Comparison of ENCODE assay signal across 12 cellular contexts in genomic region chr1:58718435-58718834, GRCh38. TPM values are rescaled to one million over a fixed set of nuclear protein-coding genes. Genes with fewer than 3 reads are reported as not detected.
DNase-seq lines count a peak whose midpoint lies in the region; ATAC-seq and TF ChIP-seq lines count a peak whose summit lies in the region.
"Had no signal": no experiment of that assay in that cellular context is flagged by ENCODE, and none has a peak within 500 bp of the region (broad histone marks: within the 10 kb centered on the region; RNA-seq: fewer than 3 reads in every experiment).

No MANE protein-coding gene starts in this region.

- no peaks in the 10 kb centered on the region for H3K27me3 Mint-ChIP-seq in activated naive CD8-positive, alpha-beta T cell
- no peaks in the 10 kb centered on the region for H3K27me3 Mint-ChIP-seq in activated naive CD8-positive, alpha-beta T cell treated with anti-CD3 and anti-CD28 coated beads for 36 hours
- H3K27me3 Mint-ChIP-seq in stimulated activated memory B cell treated with anti-CD40 and anti-IgM and Interleukin-4, amounts not matched to agents 10 μg/mL and 1 μg/mL and 100 μg/mL, for 72 hours = peaks cover 17% of the 10 kb centered on the region

- DNase-seq in activated naive CD8-positive, alpha-beta T cell treated with anti-CD3 and anti-CD28 coated beads for 36 hours = no peak
- DNase-seq in fibroblast of villous mesenchyme (ENCODE audit: low read depth) = peak; percentile 26
- no peak for DNase-seq in transverse colon
- no peak for DNase-seq in iPS-NIHi7 (ENCODE audit: extremely low spot score)
- no peak for DNase-seq in omental fat pad (ENCODE audit: low spot score)
- DNase-seq: NCI-H1105, nucleus accumbens, PC-9, tibial artery had no signal

- no peaks in the 10 kb centered on the region for H3K36me3 ChIP-seq in transverse colon
- H3K36me3 ChIP-seq: tibial artery had no signal

- peak overlapping the region in 3 of 4 donors; percentile 19 to 64 (median 45) for H3K27ac ChIP-seq in transverse colon
- H3K27ac ChIP-seq: PC-9, tibial artery had no signal

- H3K4me3 Mint-ChIP-seq in activated naive CD8-positive, alpha-beta T cell = peak overlapping the region; percentile 50
- no peak overlapping the region for H3K4me3 Mint-ChIP-seq in activated naive CD8-positive, alpha-beta T cell treated with anti-CD3 and anti-CD28 coated beads for 36 hours
- no peak overlapping the region for H3K4me3 Mint-ChIP-seq in stimulated activated memory B cell treated with anti-CD40 and anti-IgM and Interleukin-4, amounts not matched to agents 10 μg/mL and 1 μg/mL and 100 μg/mL, for 72 hours

- TF ChIP-seq POLR2A in transverse colon (IDR thresholded peaks at IDR 0.05) = no peak

- TF ChIP-seq CTCF in fibroblast of villous mesenchyme (IDR thresholded peaks at IDR 0.05; ENCODE audit: insufficient read depth, low read depth, low read length) = no peak
- no peak for TF ChIP-seq CTCF in transverse colon (IDR thresholded peaks at IDR 0.05)
- TF ChIP-seq CTCF in omental fat pad (IDR thresholded peaks at IDR 0.05) = no peak

- no peaks in the 10 kb centered on the region for H3K9me3 ChIP-seq in transverse colon
- H3K9me3 ChIP-seq: tibial artery had no signal

- intact Hi-C loops in transverse colon (cut with DNase I; ENCODE audit: low total_unique reads) = no loop called here

- H3K9me3 Mint-ChIP-seq in activated naive CD8-positive, alpha-beta T cell (ENCODE audit: low read depth) = no peaks in the 10 kb centered on the region
- H3K9me3 Mint-ChIP-seq in activated naive CD8-positive, alpha-beta T cell treated with anti-CD3 and anti-CD28 coated beads for 36 hours = peaks cover 2% of the 10 kb centered on the region
- no peaks in the 10 kb centered on the region for H3K9me3 Mint-ChIP-seq in stimulated activated memory B cell treated with anti-CD40 and anti-IgM and Interleukin-4, amounts not matched to agents 10 μg/mL and 1 μg/mL and 100 μg/mL, for 72 hours

- no peaks in the 10 kb centered on the region for H3K27me3 ChIP-seq in transverse colon
- H3K27me3 ChIP-seq: tibial artery had no signal

- peaks cover 14% of the 10 kb centered on the region for H3K4me1 Mint-ChIP-seq in activated naive CD8-positive, alpha-beta T cell (ENCODE audit: low read depth)
- peaks cover 16% of the 10 kb centered on the region for H3K4me1 Mint-ChIP-seq in activated naive CD8-positive, alpha-beta T cell treated with anti-CD3 and anti-CD28 coated beads for 36 hours
- H3K4me1 Mint-ChIP-seq in stimulated activated memory B cell treated with anti-CD40 and anti-IgM and Interleukin-4, amounts not matched to agents 10 μg/mL and 1 μg/mL and 100 μg/mL, for 72 hours = no peaks in the 10 kb centered on the region

- H3K4me1 ChIP-seq in transverse colon = peaks cover 0 to 8% (median 3%) of the 10 kb centered on the region in 4 donors

- no peak overlapping the region for H3K27ac Mint-ChIP-seq in activated naive CD8-positive, alpha-beta T cell
- no peak overlapping the region for H3K27ac Mint-ChIP-seq in activated naive CD8-positive, alpha-beta T cell treated with anti-CD3 and anti-CD28 coated beads for 36 hours
- H3K27ac Mint-ChIP-seq in stimulated activated memory B cell treated with anti-CD40 and anti-IgM and Interleukin-4, amounts not matched to agents 10 μg/mL and 1 μg/mL and 100 μg/mL, for 72 hours = no peak overlapping the region

- in situ Hi-C loops in transverse colon (cut with MboI; ENCODE audit: low pct_ligation_motif_present in 1 of 4, low pct_unique_long_range_greater_than_20kb in 1 of 4, low sequenced_read_pairs in 3 of 4) = no loop called here

- H3K4me3 ChIP-seq in fibroblast of villous mesenchyme (ENCODE audit: low read depth, low read length) = no peak overlapping the region
- H3K4me3 ChIP-seq in transverse colon = no peak overlapping the region
- H3K4me3 ChIP-seq: PC-9, tibial artery had no signal

- H3K36me3 Mint-ChIP-seq in activated naive CD8-positive, alpha-beta T cell = no peaks in the 10 kb centered on the region
- H3K36me3 Mint-ChIP-seq in activated naive CD8-positive, alpha-beta T cell treated with anti-CD3 and anti-CD28 coated beads for 36 hours = no peaks in the 10 kb centered on the region
- no peaks in the 10 kb centered on the region for H3K36me3 Mint-ChIP-seq in stimulated activated memory B cell treated with anti-CD40 and anti-IgM and Interleukin-4, amounts not matched to agents 10 μg/mL and 1 μg/mL and 100 μg/mL, for 72 hours

- ATAC-seq in SK-N-SH treated with all-trans-retinoic acid at 6 μM for 48 hours (peak; percentile 77), omental fat pad (ENCODE audit: low FRiP score) (no peak)
- ATAC-seq in stimulated activated memory B cell treated with anti-CD40 and anti-IgM and Interleukin-4, amounts not matched to agents 10 μg/mL and 1 μg/mL and 100 μg/mL, for 72 hours = no peak

- 24 to 31% methylated on average over 2 of the region's 2 CpGs for WGBS in transverse colon (ENCODE audit: low coverage in 1 of 2), 2 donors

- no peak for TF ChIP-seq EP300 in transverse colon (IDR thresholded peaks at IDR 0.05; ENCODE audit: low read depth)

TF ChIP-seq in SK-N-SH treated with all-trans-retinoic acid at 6 μM for 48 hours, 23 proteins besides CTCF, POLR2A, EP300 and RAD21:
- no peak for TF ChIP-seq POU6F1 (CRISPR knock-in tag; IDR thresholded peaks at IDR 0.05; ENCODE audit: borderline replicate concordance, low read depth)
- peak; percentile 83; the same call in 1 of the 2 replicates for TF ChIP-seq TCF4 (CRISPR knock-in tag; IDR thresholded peaks at IDR 0.05; ENCODE audit: borderline replicate concordance)
- peak; percentile 15; the same call in 1 of the 2 replicates for TF ChIP-seq ISL1 (CRISPR knock-in tag; IDR thresholded peaks at IDR 0.05)
- no peak for TF ChIP-seq ZFP3 (CRISPR knock-in tag; IDR thresholded peaks at IDR 0.05)
TF ChIP-seq in SK-N-SH treated with all-trans-retinoic acid at 6 μM for 48 hours: peak in this region for 2.

RNA-seq across cellular contexts. Expression of gene MYSM1, which starts 18.6 kb away (rescaled TPM):
- 10 to 100 TPM; 33.8 to 34.4 TPM for total RNA-seq in activated naive CD8-positive, alpha-beta T cell treated with anti-CD3 and anti-CD28 coated beads for 36 hours
- total RNA-seq in fibroblast of villous mesenchyme (19.0 and 25.0 TPM in 2 replicates), transverse colon (10 to 100 TPM; 38.8 to 57.5 (median 56.2) TPM), omental fat pad (10 to 100 TPM; 15.5 to 43.7 (median 26.3) TPM)
